In the genomic region with DNA sequence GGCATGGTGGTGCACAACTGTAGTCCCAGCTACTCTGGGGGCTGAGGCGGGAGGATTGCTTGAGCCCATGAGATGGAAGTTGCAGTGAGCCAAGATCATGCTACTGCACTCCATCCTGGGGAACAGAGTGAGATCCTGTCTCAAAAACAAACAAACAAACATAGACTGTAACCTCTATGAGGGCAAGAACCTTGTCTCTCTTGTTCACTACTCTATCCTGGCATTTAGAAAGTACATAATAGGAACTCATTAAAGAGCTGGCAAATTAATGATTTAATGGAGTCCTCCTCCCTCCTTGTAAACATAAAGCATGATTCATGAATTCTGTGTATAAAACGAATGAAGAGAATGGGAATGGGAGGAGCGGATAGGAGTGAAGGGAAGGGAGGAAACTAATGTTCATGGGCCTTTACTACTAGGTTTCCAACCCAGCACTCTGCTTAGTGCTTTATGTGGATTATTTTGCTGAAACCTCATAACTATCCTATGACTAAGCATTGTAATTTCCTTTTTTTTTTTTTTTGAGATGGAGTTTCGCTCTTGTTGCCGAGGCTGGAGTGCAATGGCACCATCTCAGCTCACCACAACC, we compare ENCODE assay signal across 13 cellular contexts. TPM values are rescaled to one million over a fixed set of nuclear protein-coding genes. Genes with fewer than 3 reads are reported as not detected.
DNase-seq lines count a peak whose midpoint lies in the region; ATAC-seq and TF ChIP-seq lines count a peak whose summit lies in the region.
"Had no signal": no experiment of that assay in that cellular context is flagged by ENCODE, and none has a peak within 500 bp of the region (broad histone marks: within the 10 kb centered on the region; RNA-seq: fewer than 3 reads in every experiment).

No MANE protein-coding gene starts in this region.

- CTCF ChIA-PET in HEK293 (lab: Yijun Ruan, JAX), result interaction anchor here (0.6 to 1.8 kb wide), 5 partner anchors 42 to 637 kb away, joined by 3 to 11 read pairs (median 4); no protein-coding TSS in a partner anchor

- no peak for TF ChIP-seq POLR2A in gastroesophageal sphincter (IDR thresholded peaks at IDR 0.05)
- no peak for TF ChIP-seq POLR2A in stomach (IDR thresholded peaks at IDR 0.05)

- H3K4me1 Mint-ChIP-seq in T-helper 2 cell treated with Interferon-gamma antibody and Interleukin-4, amounts not matched to agents 5 μg/mL and 100 μg/mL, for 36 hours (ENCODE audit: low read depth), result no peaks in the 10 kb centered on the region
- H3K4me1 Mint-ChIP-seq: IgD-negative memory B cell; stimulated activated naive B cell treated with anti-CD40 and anti-IgM and Interleukin-4, amounts not matched to agents 10 μg/mL and 1 μg/mL and 100 μg/mL, for 72 hours had no signal

- TF ChIP-seq EP300 in gastroesophageal sphincter (IDR thresholded peaks at IDR 0.05) (no peak), stomach (IDR thresholded peaks at IDR 0.05) (no peak)

- H3K27ac ChIP-seq in HEK293 (ENCODE audit: extremely low read depth, low read depth, low read length) (no peak overlapping the region), ascending aorta (peak overlapping the region; percentile 81 to 87), gastroesophageal sphincter (peak overlapping the region; percentile 79 to 99 (median 94)), stomach (peak overlapping the region; percentile 23 to 91 (median 72))

- WGBS in gastroesophageal sphincter (ENCODE audit: low coverage in 1 of 2), 2 donors, result 13 to 45% methylated on average over 4 to 5 of the region's 5 CpGs
- WGBS in stomach, 5 donors, result 47 to 72% (median 62%) methylated on average over 5 of the region's 5 CpGs

- H3K27me3 ChIP-seq in ascending aorta (no peaks in the 10 kb centered on the region), gastroesophageal sphincter (no peaks in the 10 kb centered on the region), stomach (no peaks in the 10 kb centered on the region)

- DNase-seq in ascending aorta (ENCODE audit: low spot score in 2 of 2), result no peak
- no peak for DNase-seq in stomach
- DNase-seq in T-helper 2 cell treated with Interferon-gamma antibody and Interleukin-4, amounts not matched to agents 5 μg/mL and 100 μg/mL, for 36 hours (ENCODE audit: low spot score), result no peak
- no peak for DNase-seq in stimulated activated naive CD4-positive, alpha-beta T cell (lab: John Stamatoyannopoulos, UW)
- DNase-seq in GF-D8 (lab: John Stamatoyannopoulos, UW), result no peak
- DNase-seq: activated T-cell treated with anti-CD3 and anti-CD28 coated beads, Interleukin-2, amount 50 U/mL, for 24 hours; NCI-H446 treated with DMSO at 0.1 percent for 48 hours; stimulated activated naive B cell treated with anti-CD40 and anti-IgM and Interleukin-4, amounts not matched to agents 10 μg/mL and 1 μg/mL and 100 μg/mL, for 72 hours had no signal

- POLR2A ChIA-PET in HEK293 (lab: Yijun Ruan, JAX), result interaction anchor here (0.7 kb wide), 1 partner anchor 35 kb away, joined by 6 read pairs; no protein-coding TSS in a partner anchor

- no peaks in the 10 kb centered on the region for H3K9me3 Mint-ChIP-seq in T-helper 2 cell treated with Interferon-gamma antibody and Interleukin-4, amounts not matched to agents 5 μg/mL and 100 μg/mL, for 36 hours
- H3K9me3 Mint-ChIP-seq: activated T-cell treated with anti-CD3 and anti-CD28 coated beads, Interleukin-2, amount 50 U/mL, for 24 hours; IgD-negative memory B cell; stimulated activated naive B cell treated with anti-CD40 and anti-IgM and Interleukin-4, amounts not matched to agents 10 μg/mL and 1 μg/mL and 100 μg/mL, for 72 hours had no signal

- H3K4me3 ChIP-seq in HEK293 (ENCODE audit: low read depth, low read length), result no peak overlapping the region
- peak overlapping the region; percentile 26 to 91 for H3K4me3 ChIP-seq in ascending aorta
- peak overlapping the region in 1 of 2 donors; percentile 67 for H3K4me3 ChIP-seq in gastroesophageal sphincter
- H3K4me3 ChIP-seq in stomach, result no peak overlapping the region
- H3K4me3 ChIP-seq: skin epidermis had no signal

- H3K36me3 Mint-ChIP-seq in T-helper 2 cell treated with Interferon-gamma antibody and Interleukin-4, amounts not matched to agents 5 μg/mL and 100 μg/mL, for 36 hours (ENCODE audit: low read depth), result no peaks in the 10 kb centered on the region
- H3K36me3 Mint-ChIP-seq: IgD-negative memory B cell; stimulated activated naive B cell treated with anti-CD40 and anti-IgM and Interleukin-4, amounts not matched to agents 10 μg/mL and 1 μg/mL and 100 μg/mL, for 72 hours had no signal

- peaks cover 23% of the 10 kb centered on the region for H3K27me3 Mint-ChIP-seq in T-helper 2 cell treated with Interferon-gamma antibody and Interleukin-4, amounts not matched to agents 5 μg/mL and 100 μg/mL, for 36 hours (ENCODE audit: low read depth)

- intact Hi-C loops in ascending aorta (cut with DNase I) (loop anchor here (2.0 kb wide), 1 partner anchor 21 kb away; no protein-coding TSS in a partner anchor), stomach (cut with DNase I; ENCODE audit: low total_unique reads) (no loop called here)

- no peaks in the 10 kb centered on the region for H3K9me3 ChIP-seq in HEK293 (ENCODE audit: control insufficient read depth, insufficient read depth, low read depth, low read length)
- H3K9me3 ChIP-seq in ascending aorta, result no peaks in the 10 kb centered on the region
- H3K9me3 ChIP-seq in gastroesophageal sphincter, result no peaks in the 10 kb centered on the region
- no peaks in the 10 kb centered on the region for H3K9me3 ChIP-seq in stomach

- TF ChIP-seq CTCF in HEK293 (tag by site-specific recombination; IDR thresholded peaks at IDR 0.05) (no peak), ascending aorta (IDR thresholded peaks at IDR 0.05) (no peak), gastroesophageal sphincter (IDR thresholded peaks at IDR 0.05) (no peak), stomach (IDR thresholded peaks at IDR 0.05) (no peak)

- H3K4me1 ChIP-seq in HEK293 (ENCODE audit: control insufficient read depth, insufficient read depth, low read length), result no peaks in the 10 kb centered on the region
- H3K4me1 ChIP-seq in ascending aorta, result peaks cover 24 to 44% of the 10 kb centered on the region in 2 donors
- peaks cover 0 to 88% (median 10%) of the 10 kb centered on the region in 3 donors for H3K4me1 ChIP-seq in gastroesophageal sphincter
- H3K4me1 ChIP-seq in stomach, result peaks cover 0 to 48% (median 15%) of the 10 kb centered on the region in 4 donors

- H3K36me3 ChIP-seq in HEK293 (ENCODE audit: control insufficient read depth in 2 of 2, insufficient read depth in 1 of 2, low read length in 2 of 2), result no peaks in the 10 kb centered on the region
- peaks cover 16 to 36% of the 10 kb centered on the region in 2 donors for H3K36me3 ChIP-seq in ascending aorta
- peaks cover 0 to 39% of the 10 kb centered on the region in 2 donors for H3K36me3 ChIP-seq in gastroesophageal sphincter
- no peaks in the 10 kb centered on the region for H3K36me3 ChIP-seq in stomach

- no peak overlapping the region for H3K27ac Mint-ChIP-seq in T-helper 2 cell treated with Interferon-gamma antibody and Interleukin-4, amounts not matched to agents 5 μg/mL and 100 μg/mL, for 36 hours
- H3K27ac Mint-ChIP-seq: activated T-cell treated with anti-CD3 and anti-CD28 coated beads, Interleukin-2, amount 50 U/mL, for 24 hours; IgD-negative memory B cell; stimulated activated naive B cell treated with anti-CD40 and anti-IgM and Interleukin-4, amounts not matched to agents 10 μg/mL and 1 μg/mL and 100 μg/mL, for 72 hours had no signal

- no peak overlapping the region for H3K4me3 Mint-ChIP-seq in T-helper 2 cell treated with Interferon-gamma antibody and Interleukin-4, amounts not matched to agents 5 μg/mL and 100 μg/mL, for 36 hours
- H3K4me3 Mint-ChIP-seq: activated T-cell treated with anti-CD3 and anti-CD28 coated beads, Interleukin-2, amount 50 U/mL, for 24 hours; IgD-negative memory B cell; stimulated activated naive B cell treated with anti-CD40 and anti-IgM and Interleukin-4, amounts not matched to agents 10 μg/mL and 1 μg/mL and 100 μg/mL, for 72 hours had no signal

- peak; percentile 39 for ATAC-seq in gastroesophageal sphincter
- no peak for ATAC-seq in HG03439 (IDR thresholded peaks at IDR 0.05; ENCODE audit: unreplicated experiment)
- ATAC-seq: stimulated activated naive B cell treated with anti-CD40 and anti-IgM and Interleukin-4, amounts not matched to agents 10 μg/mL and 1 μg/mL and 100 μg/mL, for 72 hours had no signal

TF ChIP-seq in HEK293, 187 proteins besides CTCF, POLR2A, EP300 and RAD21 (continues in another document):
- TF ChIP-seq, protein P1, sequence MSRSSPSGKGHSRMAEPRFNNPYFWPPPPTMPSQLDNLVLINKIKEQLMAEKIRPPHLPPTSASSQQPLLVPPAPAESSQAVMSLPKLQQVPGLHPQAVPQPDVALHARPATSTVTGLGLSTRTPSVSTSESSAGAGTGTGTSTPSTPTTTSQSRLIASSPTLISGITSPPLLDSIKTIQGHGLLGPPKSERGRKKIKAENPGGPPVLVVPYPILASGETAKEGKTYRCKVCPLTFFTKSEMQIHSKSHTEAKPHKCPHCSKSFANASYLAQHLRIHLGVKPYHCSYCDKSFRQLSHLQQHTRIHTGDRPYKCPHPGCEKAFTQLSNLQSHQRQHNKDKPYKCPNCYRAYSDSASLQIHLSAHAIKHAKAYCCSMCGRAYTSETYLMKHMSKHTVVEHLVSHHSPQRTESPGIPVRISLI (tag by site-specific recombination; IDR thresholded peaks at IDR 0.05), result peak; percentile 31; the same call in 1 of the 2 replicates
- TF ChIP-seq GLIS2 (tag by site-specific recombination; IDR thresholded peaks at IDR 0.05), result no peak

RNA-seq across cellular contexts. Expression of a gene that starts 8.6 kb away (rescaled TPM):
- total RNA-seq in ascending aorta (316 TPM), gastroesophageal sphincter (1,000 to 10,000 TPM; 1,267 to 1,570 (median 1,475) TPM), stomach (100 to 1,000 TPM in 3 of 5 donors, 10 to 100 TPM in 2; 27.5 to 420 (median 102) TPM)
- polyA plus RNA-seq in stomach, result 100 to 1,000 TPM in 1 of 3 donors, 10 to 100 TPM in 2; 19.6 to 117 (median 22.9) TPM
- polyA plus RNA-seq: IgD-negative memory B cell had no signal

RNA-seq across cellular contexts. Expression of a gene that starts 17.6 kb away (rescaled TPM):
- 7.9 TPM for total RNA-seq in ascending aorta
- 10 to 100 TPM; 37.8 to 40.9 (median 38.5) TPM for total RNA-seq in gastroesophageal sphincter
- total RNA-seq in stomach, result 10 to 100 TPM in 2 of 5 donors, 1 to 10 TPM in 3; 3.2 to 47.0 (median 7.1) TPM
- polyA plus RNA-seq in stomach, result 10 to 100 TPM; 26.1 to 48.8 (median 37.4) TPM

RNA-seq across cellular contexts. Expression of a gene that starts 44.7 kb away (rescaled TPM):
- total RNA-seq in ascending aorta (106 TPM), gastroesophageal sphincter (10 to 100 TPM; 23.0 to 40.0 (median 34.7) TPM), stomach (100 to 1,000 TPM in 3 of 5 donors, 10 to 100 TPM in 2; 23.3 to 900 (median 102) TPM)
- polyA plus RNA-seq in stomach, result 10 to 100 TPM; 31.6 to 38.6 (median 37.6) TPM

RNA-seq across cellular contexts. Expression of a gene that starts 49.0 kb away (rescaled TPM):
- 62.5 TPM for total RNA-seq in ascending aorta
- total RNA-seq in gastroesophageal sphincter, result 10 to 100 TPM; 18.9 to 35.8 (median 29.3) TPM
- 10 to 100 TPM in 3 of 5 donors, 1 to 10 TPM in 1, under 1 TPM in 1; 0.87 to 33.3 (median 10.3) TPM for total RNA-seq in stomach
- polyA plus RNA-seq in stomach, result 10 to 100 TPM; 14.1 to 18.3 (median 14.6) TPM

Comparison
In these comparisons a context has a peak if more than half of its experiments do, and no peak if none do; other contexts are left out.
1. H3K4me3 ChIP-seq: peak in ascending aorta (2 of 2); none in HEK293 (single experiment) and stomach (0 of 4).